Comparison of ENCODE assay signal across 2 cellular contexts in genomic region chr13:44972956-44973581, GRCh38.
TF ChIP-seq lines count a peak whose summit lies in the region.

No MANE protein-coding gene starts in this region.

TF ChIP-seq in IMR-90, 13 proteins besides CTCF, POLR2A, EP300 and RAD21:
- peak; percentile 38 for TF ChIP-seq SMC3 (IDR thresholded peaks at IDR 0.05; ENCODE audit: low read depth, low read length)
- no peak for TF ChIP-seq BHLHE40 (IDR thresholded peaks at IDR 0.05; ENCODE audit: low read depth, low read length)
- TF ChIP-seq NFE2L2 (IDR thresholded peaks at IDR 0.05; ENCODE audit: low read depth, low read length), result no peak
- no peak for TF ChIP-seq RFX5 (IDR thresholded peaks at IDR 0.05; ENCODE audit: low read depth, low read length)
- TF ChIP-seq USF2 (IDR thresholded peaks at IDR 0.05; ENCODE audit: low read depth, low read length), result no peak
TF ChIP-seq in IMR-90: peak in this region for 1.

TF ChIP-seq in HepG2, 621 proteins besides CTCF, POLR2A, EP300 and RAD21:
- TF ChIP-seq ZNF83 (CRISPR knock-in tag; IDR thresholded peaks at IDR 0.05; ENCODE audit: borderline replicate concordance) (no peak), TRIM22 (IDR thresholded peaks at IDR 0.05) (no peak), ZNF407 (CRISPR knock-in tag; IDR thresholded peaks at IDR 0.05; ENCODE audit: not compliant biosample characterization) (no peak), ZBTB46 (CRISPR knock-in tag; IDR thresholded peaks at IDR 0.05; ENCODE audit: borderline replicate concordance) (no peak), ZSCAN29 (CRISPR knock-in tag; conservative IDR thresholded peaks at IDR 0.05) (no peak), ZNF577 (CRISPR knock-in tag; IDR thresholded peaks at IDR 0.05; ENCODE audit: borderline replicate concordance, low read depth) (no peak), STAG1 (CRISPR knock-in tag; IDR thresholded peaks at IDR 0.05) (peak; percentile 47), ZNF792 (CRISPR knock-in tag; IDR thresholded peaks at IDR 0.05) (no peak)
